In genomic region chr16:72604375-72604774, GRCh38 we compare ENCODE assay signal across 21 cellular contexts.
"Had no signal": no experiment of that assay in that cellular context is flagged by ENCODE, and none has a peak within 500 bp of the region (broad histone marks: within the 10 kb centered on the region; RNA-seq: fewer than 3 reads in every experiment).

No MANE protein-coding gene starts in this region.

- DNase-seq: activated CD4-positive, alpha-beta T cell treated with anti-CD3 and anti-CD28 coated beads for 4 hours; activated CD8-positive, alpha-beta memory T cell treated with anti-CD3 and anti-CD28 coated beads, Interleukin-2, amount 50 U/mL, for 48 hours; activated CD8-positive, alpha-beta T cell treated with anti-CD3 and anti-CD28 coated beads, Interleukin-2, amount 10 ng/mL, durations not matched to agents 7 days and 5 days; activated naive CD4-positive, alpha-beta T cell treated with Interleukin-2 at 50 U/mL for 16 hours; colonic mucosa; effector CD4-positive, alpha-beta T cell; foreskin melanocyte; heart right ventricle; islet precursor cell; left ventricle myocardium inferior; mesendoderm; occipital lobe; spleen; stimulated activated CD4-positive, alpha-beta T cell treated with anti-CD3 and anti-CD28 coated beads, Interleukin-2, amount 100 ng/mL, for 24 hours; stimulated activated naive CD4-positive, alpha-beta T cell; substantia nigra; trophoblast cell had no signal

- H3K27ac ChIP-seq: cardiac muscle cell, colonic mucosa, heart right ventricle, left ventricle myocardium inferior, spleen had no signal

- H3K4me1 Mint-ChIP-seq: nephron had no signal

- H3K4me3 Mint-ChIP-seq: activated CD8-positive, alpha-beta T cell treated with anti-CD3 and anti-CD28 coated beads, Interleukin-2, amount 10 ng/mL, durations not matched to agents 7 days and 5 days; activated T-helper 1 cell treated with anti-CD3 and anti-CD28 coated beads, Interleukin-12 subunit alpha, Interleukin-12 subunit beta, Interleukin-2, Interleukin-4 antibody, amounts not matched to agents 30 ng/mL and 10 ng/mL and 1 ng/mL, durations not matched to agents 14 hours and 24 hours and 36 hours; nephron had no signal

- ATAC-seq: activated CD8-positive, alpha-beta T cell treated with anti-CD3 and anti-CD28 coated beads, Interleukin-2, amount 10 ng/mL, durations not matched to agents 7 days and 5 days; heart right ventricle; sciatic nerve had no signal

- H3K4me3 ChIP-seq: cardiac muscle cell, colonic mucosa, heart right ventricle, left ventricle myocardium inferior, spleen had no signal

- H3K36me3 ChIP-seq: cardiac muscle cell, colonic mucosa, heart right ventricle, left ventricle myocardium inferior, spleen had no signal

- H3K4me1 ChIP-seq: colonic mucosa, heart right ventricle, left ventricle myocardium inferior, spleen had no signal

- H3K27ac Mint-ChIP-seq: activated CD8-positive, alpha-beta T cell treated with anti-CD3 and anti-CD28 coated beads, Interleukin-2, amount 10 ng/mL, durations not matched to agents 7 days and 5 days; activated T-helper 1 cell treated with anti-CD3 and anti-CD28 coated beads, Interleukin-12 subunit alpha, Interleukin-12 subunit beta, Interleukin-2, Interleukin-4 antibody, amounts not matched to agents 30 ng/mL and 10 ng/mL and 1 ng/mL, durations not matched to agents 14 hours and 24 hours and 36 hours; nephron had no signal

- H3K27me3 ChIP-seq: cardiac muscle cell, colonic mucosa, heart right ventricle, spleen had no signal
